ENCODE assay signal across 1 cellular context in genomic region chr5:134370871-134371833, GRCh38.
TF ChIP-seq lines count a peak whose summit lies in the region.

UBE2B (plus strand) TSS chr5:134371569; CDS start chr5:134371596, 27 bp downstream.

TF ChIP-seq in K562, 482 proteins besides CTCF, POLR2A, EP300 and RAD21 (continued from another document and continues in another):
- TF ChIP-seq, protein P1, sequence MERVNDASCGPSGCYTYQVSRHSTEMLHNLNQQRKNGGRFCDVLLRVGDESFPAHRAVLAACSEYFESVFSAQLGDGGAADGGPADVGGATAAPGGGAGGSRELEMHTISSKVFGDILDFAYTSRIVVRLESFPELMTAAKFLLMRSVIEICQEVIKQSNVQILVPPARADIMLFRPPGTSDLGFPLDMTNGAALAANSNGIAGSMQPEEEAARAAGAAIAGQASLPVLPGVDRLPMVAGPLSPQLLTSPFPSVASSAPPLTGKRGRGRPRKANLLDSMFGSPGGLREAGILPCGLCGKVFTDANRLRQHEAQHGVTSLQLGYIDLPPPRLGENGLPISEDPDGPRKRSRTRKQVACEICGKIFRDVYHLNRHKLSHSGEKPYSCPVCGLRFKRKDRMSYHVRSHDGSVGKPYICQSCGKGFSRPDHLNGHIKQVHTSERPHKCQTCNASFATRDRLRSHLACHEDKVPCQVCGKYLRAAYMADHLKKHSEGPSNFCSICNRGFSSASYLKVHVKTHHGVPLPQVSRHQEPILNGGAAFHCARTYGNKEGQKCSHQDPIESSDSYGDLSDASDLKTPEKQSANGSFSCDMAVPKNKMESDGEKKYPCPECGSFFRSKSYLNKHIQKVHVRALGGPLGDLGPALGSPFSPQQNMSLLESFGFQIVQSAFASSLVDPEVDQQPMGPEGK (CRISPR knock-in tag; IDR thresholded peaks at IDR 0.05; ENCODE audit: borderline replicate concordance): no peak
- peak; percentile 95 for TF ChIP-seq ETV1 (tag; conservative IDR thresholded peaks at IDR 0.05; ENCODE audit: low read depth)
- no peak for TF ChIP-seq EHMT2 (IDR thresholded peaks at IDR 0.05)
- TF ChIP-seq TEAD2 (tag; IDR thresholded peaks at IDR 0.05): no peak
- no peak for TF ChIP-seq HNRNPK (IDR thresholded peaks at IDR 0.05; ENCODE audit: low read depth, low read length, poor library complexity, severe bottlenecking)
- no peak for TF ChIP-seq TFAM (CRISPR knock-in tag; conservative IDR thresholded peaks at IDR 0.05)
- TF ChIP-seq CEBPB (tag; IDR thresholded peaks at IDR 0.05): peak; percentile 93
- no peak for TF ChIP-seq HDAC6 (IDR thresholded peaks at IDR 0.05; ENCODE audit: low read depth, low read length)
- TF ChIP-seq TAF15 (IDR thresholded peaks at IDR 0.05; ENCODE audit: low read depth, low read length): no peak
- TF ChIP-seq ZNF384 (IDR thresholded peaks at IDR 0.05; ENCODE audit: low read depth, low read length): no peak
- peak; percentile 75 for TF ChIP-seq GABPA (tag; conservative IDR thresholded peaks at IDR 0.05; ENCODE audit: low read depth)
- TF ChIP-seq SMARCA4 (IDR thresholded peaks at IDR 0.05): 0 out of 2 replicates have a peak, but pooled peaks have one; percentile 25
- TF ChIP-seq, protein P2, sequence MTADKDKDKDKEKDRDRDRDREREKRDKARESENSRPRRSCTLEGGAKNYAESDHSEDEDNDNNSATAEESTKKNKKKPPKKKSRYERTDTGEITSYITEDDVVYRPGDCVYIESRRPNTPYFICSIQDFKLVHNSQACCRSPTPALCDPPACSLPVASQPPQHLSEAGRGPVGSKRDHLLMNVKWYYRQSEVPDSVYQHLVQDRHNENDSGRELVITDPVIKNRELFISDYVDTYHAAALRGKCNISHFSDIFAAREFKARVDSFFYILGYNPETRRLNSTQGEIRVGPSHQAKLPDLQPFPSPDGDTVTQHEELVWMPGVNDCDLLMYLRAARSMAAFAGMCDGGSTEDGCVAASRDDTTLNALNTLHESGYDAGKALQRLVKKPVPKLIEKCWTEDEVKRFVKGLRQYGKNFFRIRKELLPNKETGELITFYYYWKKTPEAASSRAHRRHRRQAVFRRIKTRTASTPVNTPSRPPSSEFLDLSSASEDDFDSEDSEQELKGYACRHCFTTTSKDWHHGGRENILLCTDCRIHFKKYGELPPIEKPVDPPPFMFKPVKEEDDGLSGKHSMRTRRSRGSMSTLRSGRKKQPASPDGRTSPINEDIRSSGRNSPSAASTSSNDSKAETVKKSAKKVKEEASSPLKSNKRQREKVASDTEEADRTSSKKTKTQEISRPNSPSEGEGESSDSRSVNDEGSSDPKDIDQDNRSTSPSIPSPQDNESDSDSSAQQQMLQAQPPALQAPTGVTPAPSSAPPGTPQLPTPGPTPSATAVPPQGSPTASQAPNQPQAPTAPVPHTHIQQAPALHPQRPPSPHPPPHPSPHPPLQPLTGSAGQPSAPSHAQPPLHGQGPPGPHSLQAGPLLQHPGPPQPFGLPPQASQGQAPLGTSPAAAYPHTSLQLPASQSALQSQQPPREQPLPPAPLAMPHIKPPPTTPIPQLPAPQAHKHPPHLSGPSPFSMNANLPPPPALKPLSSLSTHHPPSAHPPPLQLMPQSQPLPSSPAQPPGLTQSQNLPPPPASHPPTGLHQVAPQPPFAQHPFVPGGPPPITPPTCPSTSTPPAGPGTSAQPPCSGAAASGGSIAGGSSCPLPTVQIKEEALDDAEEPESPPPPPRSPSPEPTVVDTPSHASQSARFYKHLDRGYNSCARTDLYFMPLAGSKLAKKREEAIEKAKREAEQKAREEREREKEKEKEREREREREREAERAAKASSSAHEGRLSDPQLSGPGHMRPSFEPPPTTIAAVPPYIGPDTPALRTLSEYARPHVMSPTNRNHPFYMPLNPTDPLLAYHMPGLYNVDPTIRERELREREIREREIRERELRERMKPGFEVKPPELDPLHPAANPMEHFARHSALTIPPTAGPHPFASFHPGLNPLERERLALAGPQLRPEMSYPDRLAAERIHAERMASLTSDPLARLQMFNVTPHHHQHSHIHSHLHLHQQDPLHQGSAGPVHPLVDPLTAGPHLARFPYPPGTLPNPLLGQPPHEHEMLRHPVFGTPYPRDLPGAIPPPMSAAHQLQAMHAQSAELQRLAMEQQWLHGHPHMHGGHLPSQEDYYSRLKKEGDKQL (CRISPR knock-in tag; IDR thresholded peaks at IDR 0.05; ENCODE audit: borderline replicate concordance): no peak
- TF ChIP-seq, protein P3, sequence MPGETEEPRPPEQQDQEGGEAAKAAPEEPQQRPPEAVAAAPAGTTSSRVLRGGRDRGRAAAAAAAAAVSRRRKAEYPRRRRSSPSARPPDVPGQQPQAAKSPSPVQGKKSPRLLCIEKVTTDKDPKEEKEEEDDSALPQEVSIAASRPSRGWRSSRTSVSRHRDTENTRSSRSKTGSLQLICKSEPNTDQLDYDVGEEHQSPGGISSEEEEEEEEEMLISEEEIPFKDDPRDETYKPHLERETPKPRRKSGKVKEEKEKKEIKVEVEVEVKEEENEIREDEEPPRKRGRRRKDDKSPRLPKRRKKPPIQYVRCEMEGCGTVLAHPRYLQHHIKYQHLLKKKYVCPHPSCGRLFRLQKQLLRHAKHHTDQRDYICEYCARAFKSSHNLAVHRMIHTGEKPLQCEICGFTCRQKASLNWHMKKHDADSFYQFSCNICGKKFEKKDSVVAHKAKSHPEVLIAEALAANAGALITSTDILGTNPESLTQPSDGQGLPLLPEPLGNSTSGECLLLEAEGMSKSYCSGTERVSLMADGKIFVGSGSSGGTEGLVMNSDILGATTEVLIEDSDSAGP (CRISPR knock-in tag; IDR thresholded peaks at IDR 0.05): no peak
- peak; percentile 45 for TF ChIP-seq KDM5B (IDR thresholded peaks at IDR 0.05; ENCODE audit: insufficient replicate concordance, low read depth, low read length)
- TF ChIP-seq USF2 (CRISPR knock-in tag; IDR thresholded peaks at IDR 0.05): peak; percentile 99
- TF ChIP-seq RBM39 (optimal IDR thresholded peaks at IDR 0.05; ENCODE audit: low read depth, low read length): no peak
- TF ChIP-seq HSF4 (CRISPR knock-in tag; IDR thresholded peaks at IDR 0.05; ENCODE audit: borderline replicate concordance): no peak
- no peak for TF ChIP-seq BDP1 (IDR thresholded peaks at IDR 0.05; ENCODE audit: insufficient read depth, insufficient read length)
- TF ChIP-seq CTBP1 (IDR thresholded peaks at IDR 0.05; ENCODE audit: borderline replicate concordance): peak; percentile 55; the same call in 1 of the 2 replicates
- peak; percentile 57 for TF ChIP-seq ELF1 (tag; IDR thresholded peaks at IDR 0.05)
- no peak; the same call in 1 of the 2 replicates for TF ChIP-seq ZNF3 (CRISPR knock-in tag; IDR thresholded peaks at IDR 0.05)
- TF ChIP-seq MYC (IDR thresholded peaks at IDR 0.05; ENCODE audit: low read depth, low read length): peak; percentile 77
- peak; percentile 87 for TF ChIP-seq MYC (CRISPR knock-in tag; IDR thresholded peaks at IDR 0.05; ENCODE audit: borderline replicate concordance, low read depth)
- peak; percentile 64 for TF ChIP-seq SAP30 (IDR thresholded peaks at IDR 0.05; ENCODE audit: borderline replicate concordance, insufficient read depth, low read depth, low read length, poor library complexity, severe bottlenecking)
- TF ChIP-seq GATAD2B (IDR thresholded peaks at IDR 0.05; ENCODE audit: borderline replicate concordance): 0 out of 2 replicates have a peak, but pooled peaks have one; percentile 15
- no peak for TF ChIP-seq SP2 (IDR thresholded peaks at IDR 0.05; ENCODE audit: extremely low read depth, low read depth, low read length, poor library complexity, severe bottlenecking)
- TF ChIP-seq ZNF655 (CRISPR knock-in tag; IDR thresholded peaks at IDR 0.05): no peak
- TF ChIP-seq TCF7 (IDR thresholded peaks at IDR 0.05; ENCODE audit: borderline replicate concordance): peak; percentile 31; the same call in 1 of the 2 replicates
- no peak for TF ChIP-seq ILK (tag; IDR thresholded peaks at IDR 0.05; ENCODE audit: borderline replicate concordance, low read depth)
- TF ChIP-seq TBP (optimal IDR thresholded peaks at IDR 0.05; ENCODE audit: low read depth, low read length): peak; percentile 72
- peak in 1 of 2 experiments; percentile 66; a peak in 2 of 4 replicates for TF ChIP-seq HDAC1 (IDR thresholded peaks at IDR 0.05)
- no peak for TF ChIP-seq MCM7 (IDR thresholded peaks at IDR 0.05)
- TF ChIP-seq, protein P4, sequence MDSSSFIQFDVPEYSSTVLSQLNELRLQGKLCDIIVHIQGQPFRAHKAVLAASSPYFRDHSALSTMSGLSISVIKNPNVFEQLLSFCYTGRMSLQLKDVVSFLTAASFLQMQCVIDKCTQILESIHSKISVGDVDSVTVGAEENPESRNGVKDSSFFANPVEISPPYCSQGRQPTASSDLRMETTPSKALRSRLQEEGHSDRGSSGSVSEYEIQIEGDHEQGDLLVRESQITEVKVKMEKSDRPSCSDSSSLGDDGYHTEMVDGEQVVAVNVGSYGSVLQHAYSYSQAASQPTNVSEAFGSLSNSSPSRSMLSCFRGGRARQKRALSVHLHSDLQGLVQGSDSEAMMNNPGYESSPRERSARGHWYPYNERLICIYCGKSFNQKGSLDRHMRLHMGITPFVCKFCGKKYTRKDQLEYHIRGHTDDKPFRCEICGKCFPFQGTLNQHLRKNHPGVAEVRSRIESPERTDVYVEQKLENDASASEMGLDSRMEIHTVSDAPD (CRISPR knock-in tag; IDR thresholded peaks at IDR 0.05): no peak
- TF ChIP-seq HNRNPLL (IDR thresholded peaks at IDR 0.05; ENCODE audit: low read depth, low read length, poor library complexity, severe bottlenecking): no peak
- no peak for TF ChIP-seq CLOCK (CRISPR knock-in tag; IDR thresholded peaks at IDR 0.05; ENCODE audit: borderline replicate concordance)
- TF ChIP-seq SRSF9 (IDR thresholded peaks at IDR 0.05; ENCODE audit: borderline replicate concordance, low read depth, low read length): no peak
- no peak for TF ChIP-seq GATA2 (CRISPR knock-in tag; IDR thresholded peaks at IDR 0.05)
- peak; percentile 91 for TF ChIP-seq NUFIP1 (IDR thresholded peaks at IDR 0.05; ENCODE audit: partially characterized antibody)
- TF ChIP-seq ARID3A (IDR thresholded peaks at IDR 0.05; ENCODE audit: borderline replicate concordance, low read depth, low read length): peak; percentile 38; the same call in 1 of the 2 replicates
- TF ChIP-seq FOXA1 (IDR thresholded peaks at IDR 0.05; ENCODE audit: borderline replicate concordance): no peak
- TF ChIP-seq TRIM24 (IDR thresholded peaks at IDR 0.05): peak in 1 of 2 experiments; percentile 82; a peak in 2 of 4 replicates
- TF ChIP-seq, protein P5, sequence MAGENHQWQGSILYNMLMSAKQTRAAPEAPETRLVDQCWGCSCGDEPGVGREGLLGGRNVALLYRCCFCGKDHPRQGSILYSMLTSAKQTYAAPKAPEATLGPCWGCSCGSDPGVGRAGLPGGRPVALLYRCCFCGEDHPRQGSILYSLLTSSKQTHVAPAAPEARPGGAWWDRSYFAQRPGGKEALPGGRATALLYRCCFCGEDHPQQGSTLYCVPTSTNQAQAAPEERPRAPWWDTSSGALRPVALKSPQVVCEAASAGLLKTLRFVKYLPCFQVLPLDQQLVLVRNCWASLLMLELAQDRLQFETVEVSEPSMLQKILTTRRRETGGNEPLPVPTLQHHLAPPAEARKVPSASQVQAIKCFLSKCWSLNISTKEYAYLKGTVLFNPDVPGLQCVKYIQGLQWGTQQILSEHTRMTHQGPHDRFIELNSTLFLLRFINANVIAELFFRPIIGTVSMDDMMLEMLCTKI (IDR thresholded peaks at IDR 0.05; ENCODE audit: partially characterized antibody): no peak
- TF ChIP-seq SMAD1 (IDR thresholded peaks at IDR 0.05; ENCODE audit: low read depth, low read length, partially characterized antibody): peak; percentile 75
- no peak for TF ChIP-seq NFXL1 (CRISPR knock-in tag; IDR thresholded peaks at IDR 0.05)
